1 cellular context compared by ENCODE assay signal in genomic region chr1:9129391-9130041, GRCh38.
TF ChIP-seq lines count a peak whose summit lies in the region.

No MANE protein-coding gene starts in this region.

TF ChIP-seq in HEK293, 187 proteins besides CTCF, POLR2A, EP300 and RAD21 (continued from another document and continues in another):
- TF ChIP-seq HIC1 (tag by site-specific recombination; IDR thresholded peaks at IDR 0.05) = peak; percentile 56; the same call in 1 of the 2 replicates
- TF ChIP-seq ZBTB26 (tag by site-specific recombination; optimal IDR thresholded peaks at IDR 0.05) = no peak
- no peak for TF ChIP-seq ZNF654 (tag by site-specific recombination; IDR thresholded peaks at IDR 0.05; ENCODE audit: low read depth)
- TF ChIP-seq INSM2 (tag by site-specific recombination; IDR thresholded peaks at IDR 0.05) = no peak
- TF ChIP-seq ZBTB11 (tag by site-specific recombination; conservative IDR thresholded peaks at IDR 0.05; ENCODE audit: low read depth) = no peak
- no peak for TF ChIP-seq ZNF623 (tag by site-specific recombination; IDR thresholded peaks at IDR 0.05)
- no peak for TF ChIP-seq ZNF274 (IDR thresholded peaks at IDR 0.05; ENCODE audit: low read length)
- TF ChIP-seq ZNF274 (tag by site-specific recombination; IDR thresholded peaks at IDR 0.05; ENCODE audit: borderline replicate concordance) = no peak
- no peak for TF ChIP-seq BCL11A (tag by site-specific recombination; IDR thresholded peaks at IDR 0.05; ENCODE audit: low read depth)
- TF ChIP-seq ZNF280D (tag by site-specific recombination; IDR thresholded peaks at IDR 0.05) = no peak
- TF ChIP-seq ZNF114 (tag by site-specific recombination; IDR thresholded peaks at IDR 0.05) = no peak
- no peak for TF ChIP-seq ZNF610 (tag by site-specific recombination; IDR thresholded peaks at IDR 0.05; ENCODE audit: borderline replicate concordance)
- TF ChIP-seq ZNF785 (tag by site-specific recombination; IDR thresholded peaks at IDR 0.05) = no peak
- no peak for TF ChIP-seq ZNF148 (tag by site-specific recombination; IDR thresholded peaks at IDR 0.05; ENCODE audit: borderline replicate concordance)
- no peak for TF ChIP-seq ZNF830 (tag by site-specific recombination; IDR thresholded peaks at IDR 0.05; ENCODE audit: low read depth)
- no peak for TF ChIP-seq ZNF704 (tag by site-specific recombination; IDR thresholded peaks at IDR 0.05)
- no peak for TF ChIP-seq PRDM6 (tag by site-specific recombination; IDR thresholded peaks at IDR 0.05)
- TF ChIP-seq ZSCAN5A (tag by site-specific recombination; IDR thresholded peaks at IDR 0.05) = no peak
- TF ChIP-seq ZXDB (tag by site-specific recombination; IDR thresholded peaks at IDR 0.05) = no peak
- TF ChIP-seq ZNF792 (tag by site-specific recombination; IDR thresholded peaks at IDR 0.05) = no peak
- TF ChIP-seq ZBTB20 (tag by site-specific recombination; IDR thresholded peaks at IDR 0.05) = 0 out of 2 replicates have a peak, but pooled peaks have one; percentile 13
- no peak for TF ChIP-seq REST (tag by site-specific recombination; IDR thresholded peaks at IDR 0.05)
- no peak for TF ChIP-seq MEIS1 (CRISPR knock-in tag; IDR thresholded peaks at IDR 0.05; ENCODE audit: borderline replicate concordance)
